ENCODE assay signal across 16 cellular contexts in the genomic region with DNA sequence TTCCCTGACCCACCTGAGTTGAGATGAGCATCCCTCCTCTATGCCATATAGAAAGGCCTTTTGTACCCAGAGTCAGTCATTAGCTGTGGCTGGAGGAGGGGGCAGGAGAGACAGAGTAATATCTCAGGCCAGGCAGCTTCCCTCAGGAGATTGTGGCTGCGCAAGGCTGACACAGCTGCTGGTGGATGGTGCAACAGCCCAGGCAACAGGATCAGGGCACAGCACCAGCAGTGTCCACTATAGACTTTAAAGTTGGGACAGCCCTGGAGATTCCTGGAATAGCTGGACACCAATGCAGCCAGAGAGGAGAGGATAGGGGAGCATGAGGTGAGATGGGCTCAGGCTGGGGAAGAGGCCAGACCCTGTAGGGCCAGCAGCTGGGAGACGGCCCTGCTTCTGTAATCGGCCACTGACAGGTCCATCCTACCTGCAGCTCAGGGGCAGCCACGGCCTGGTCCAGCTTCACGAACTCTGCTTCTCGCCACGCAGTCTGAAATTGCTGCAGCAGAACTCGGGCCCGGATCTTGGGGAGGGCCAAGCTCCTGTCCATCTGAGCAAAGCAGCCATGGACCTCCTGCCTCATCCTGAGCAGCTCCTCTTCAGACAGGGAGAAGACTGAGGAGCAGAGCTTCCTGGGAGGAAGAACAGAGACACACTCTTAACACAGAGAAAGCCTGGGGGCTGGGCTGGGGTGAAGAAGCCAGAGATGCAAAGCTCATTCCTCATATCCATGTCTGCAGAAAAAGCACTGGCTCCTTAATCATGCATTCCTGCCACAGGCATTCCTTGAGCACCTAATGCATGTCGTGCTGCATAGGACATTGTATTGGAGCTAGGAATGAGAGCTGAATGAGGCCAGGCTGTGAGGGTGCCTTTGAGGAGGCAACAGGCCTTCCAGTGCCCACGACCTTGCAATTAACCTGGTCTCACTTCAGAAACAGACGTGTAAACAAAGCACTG.
DNase-seq lines count a peak whose midpoint lies in the region; ATAC-seq and TF ChIP-seq lines count a peak whose summit lies in the region.
"Had no signal": no experiment of that assay in that cellular context is flagged by ENCODE, and none has a peak within 500 bp of the region (broad histone marks: within the 10 kb centered on the region; RNA-seq: fewer than 3 reads in every experiment).

No MANE protein-coding gene starts in this region.

- no peak overlapping the region for H2AFZ ChIP-seq in trophoblast cell (ENCODE audit: insufficient read depth, low read length, poor library complexity)

- H3K27ac Mint-ChIP-seq in HFFc6 (peak overlapping the region; percentile 18; the same call in 1 of the 2 replicates), nephron progenitor cell (no peak overlapping the region)
- H3K27ac Mint-ChIP-seq: CD4-positive, alpha-beta memory T cell had no signal

- H2BK12ac ChIP-seq in trophoblast cell (ENCODE audit: low read length): no peak overlapping the region

- no CpG with 5 or more reads among the region's 12 CpGs for WGBS in trophoblast cell (ENCODE audit: extremely low coverage, insufficient coverage, insufficient read length)

- H2BK120ac ChIP-seq in trophoblast cell (ENCODE audit: insufficient read depth, low read length, poor library complexity): no peak overlapping the region

- H3K4me1 ChIP-seq in trophoblast cell (ENCODE audit: control insufficient read depth in 1 of 2, insufficient read depth in 2 of 2, low read length in 2 of 2): peaks cover 0 to 5% of the 10 kb centered on the region in 2 experiments

- no peak overlapping the region for H3K4me3 Mint-ChIP-seq in HFFc6
- H3K4me3 Mint-ChIP-seq in nephron progenitor cell: no peak overlapping the region
- H3K4me3 Mint-ChIP-seq: CD4-positive, alpha-beta memory T cell had no signal

- no peak overlapping the region for H3K14ac ChIP-seq in trophoblast cell (ENCODE audit: low read length)

- peaks cover 33% of the 10 kb centered on the region for H3K36me3 Mint-ChIP-seq in HFFc6 (ENCODE audit: low read depth)
- H3K36me3 Mint-ChIP-seq in nephron progenitor cell (ENCODE audit: low read depth): peaks cover 78% of the 10 kb centered on the region

- H4K91ac ChIP-seq in trophoblast cell (ENCODE audit: low read depth, low read length): no peak overlapping the region

- H2AK5ac ChIP-seq in trophoblast cell (ENCODE audit: low read length): no peak overlapping the region

- DNase-seq in HFFc6: no peak
- DNase-seq in islet precursor cell: peak; percentile 76
- DNase-seq in trophoblast cell: peak; percentile 91 to 96
- no peak for DNase-seq in NCI-H1417 treated with DMSO at 0.1 percent for 48 hours (lab: John Stamatoyannopoulos, UW)
- no peak for DNase-seq in nephron progenitor cell
- DNase-seq in GM10248 (ENCODE audit: extremely low spot score): no peak
- DNase-seq: C1 segment of cervical spinal cord; Calu3; CD4-positive, alpha-beta memory T cell; COR-L47; DMS53; DMS79 treated with DMSO at 0.1 percent for 48 hours; GOT3; HCEC 1CT had no signal

- no peak overlapping the region for H2BK5ac ChIP-seq in trophoblast cell (ENCODE audit: low read depth, low read length, poor library complexity)

- H3K4ac ChIP-seq in trophoblast cell (ENCODE audit: low read depth, low read length): no peak overlapping the region

- no peak overlapping the region for H3K18ac ChIP-seq in trophoblast cell (ENCODE audit: low read length)

- peaks cover 6% of the 10 kb centered on the region; the same call in 1 of the 2 replicates for H3K4me1 Mint-ChIP-seq in HFFc6 (ENCODE audit: low read depth)
- H3K4me1 Mint-ChIP-seq in nephron progenitor cell: peaks cover 13% of the 10 kb centered on the region
- H3K4me1 Mint-ChIP-seq: CD4-positive, alpha-beta memory T cell had no signal

- H3K9me3 ChIP-seq in trophoblast cell (ENCODE audit: insufficient read depth, low read depth, low read length): peaks cover 1% of the 10 kb centered on the region

- no peaks in the 10 kb centered on the region for H3K79me1 ChIP-seq in trophoblast cell (ENCODE audit: low read length)

- H3K9ac ChIP-seq in trophoblast cell (ENCODE audit: low read length): no peak overlapping the region

- 0 out of 2 replicates have a peak, but pooled peaks cover 1% of the 10 kb centered on the region for H3K27me3 Mint-ChIP-seq in HFFc6 (ENCODE audit: insufficient read depth)
- peaks cover 3% of the 10 kb centered on the region for H3K27me3 Mint-ChIP-seq in nephron progenitor cell (ENCODE audit: low read depth, poor library complexity)
- H3K27me3 Mint-ChIP-seq: CD4-positive, alpha-beta memory T cell had no signal

- H3K27me3 ChIP-seq in trophoblast cell (ENCODE audit: insufficient read depth, low read length): no peaks in the 10 kb centered on the region

- H3K9me3 Mint-ChIP-seq in HFFc6: no peaks in the 10 kb centered on the region
- no peaks in the 10 kb centered on the region for H3K9me3 Mint-ChIP-seq in nephron progenitor cell

- no peaks in the 10 kb centered on the region for H3K79me2 ChIP-seq in trophoblast cell (ENCODE audit: control insufficient read depth, insufficient read depth, low read length, poor library complexity)

- H3K36me3 ChIP-seq in trophoblast cell (ENCODE audit: control insufficient read depth in 1 of 2, insufficient read depth in 2 of 2, low read length in 2 of 2): peaks cover 23 to 27% of the 10 kb centered on the region in 2 experiments

- CTCF ChIA-PET in GM10248 (lab: Yijun Ruan, JAX): no interaction called here

- POLR2A ChIA-PET in GM10248 (lab: Yijun Ruan, JAX): no interaction called here

- no peak overlapping the region for H3K4me3 ChIP-seq in trophoblast cell (ENCODE audit: low read depth, low read length)
- H3K4me3 ChIP-seq: GM12878 had no signal

- H4K12ac ChIP-seq in trophoblast cell (ENCODE audit: low read depth, low read length): no peak overlapping the region

- no peak overlapping the region for H4K8ac ChIP-seq in trophoblast cell (ENCODE audit: low read depth, low read length)

- H3K27ac ChIP-seq in trophoblast cell (ENCODE audit: low read depth, low read length): no peak overlapping the region

- no peak overlapping the region for H3K23ac ChIP-seq in trophoblast cell (ENCODE audit: low read length)

- TF ChIP-seq CTCF in HFFc6 (IDR thresholded peaks at IDR 0.05) (no peak), nephron progenitor cell (IDR thresholded peaks at IDR 0.05) (no peak), GM10248 (IDR thresholded peaks at IDR 0.05; ENCODE audit: control extremely low read depth, extremely low read depth, low read depth, missing control alignments) (no peak)

- H3K4me2 ChIP-seq in trophoblast cell (ENCODE audit: low read length): no peak overlapping the region

- no peak for ATAC-seq in GM18907 (IDR thresholded peaks at IDR 0.05; ENCODE audit: unreplicated experiment)
- ATAC-seq: GM12878 had no signal

Comparison
In these comparisons a context has a peak if more than half of its experiments do, and no peak if none do; other contexts are left out.
1. DNase-seq: peak in islet precursor cell (single experiment) and trophoblast cell (2 of 2); none in HFFc6 (single experiment), NCI-H1417 treated with DMSO at 0.1 percent for 48 hours (single experiment), nephron progenitor cell (single experiment) and GM10248 (single experiment).